Comparison of ENCODE assay signal across 19 cellular contexts in genomic region chr5:6755941-6756340, GRCh38. TPM values are rescaled to one million over a fixed set of nuclear protein-coding genes. Genes with fewer than 3 reads are reported as not detected.
A peak's percentile ranks its signal among the peaks of the same experiment; 100 is the strongest.
DNase-seq lines count a peak whose midpoint lies in the region; ATAC-seq, FAIRE-seq and TF ChIP-seq lines count a peak whose summit lies in the region.
"Had no signal": no experiment of that assay in that cellular context is flagged by ENCODE, and none has a peak within 500 bp of the region (broad histone marks: within the 10 kb centered on the region; RNA-seq: fewer than 3 reads in every experiment).

No MANE protein-coding gene starts in this region.

- H3K36me3 ChIP-seq in Panc1 (ENCODE audit: control insufficient read depth, insufficient read depth, low read length): peaks cover 22% of the 10 kb centered on the region
- H3K36me3 ChIP-seq in endothelial cell of umbilical vein (ENCODE audit: control insufficient read depth in 2 of 2, extremely low read depth in 1 of 2, insufficient read depth in 2 of 2, low read length in 2 of 2): peaks cover 23 to 35% of the 10 kb centered on the region in 2 experiments
- peaks cover 81% of the 10 kb centered on the region for H3K36me3 ChIP-seq in suprapubic skin

- WGBS in suprapubic skin: 96% methylated on average over 17 of the region's 17 CpGs

- H3K9me3 ChIP-seq in Panc1 (ENCODE audit: control insufficient read depth, insufficient read depth, low read depth, low read length): no peaks in the 10 kb centered on the region
- no peaks in the 10 kb centered on the region for H3K9me3 ChIP-seq in endothelial cell of umbilical vein (replicated peaks; ENCODE audit: control insufficient read depth, insufficient read depth, low read length)
- no peaks in the 10 kb centered on the region for H3K9me3 ChIP-seq in suprapubic skin
- H3K9me3 ChIP-seq: BLaER1 treated with 17β-estradiol and CSF1 and Interleukin-3, amounts not matched to agents 10 nM and 100 nM had no signal

- no peaks in the 10 kb centered on the region for H4K20me1 ChIP-seq in endothelial cell of umbilical vein (replicated peaks; ENCODE audit: control insufficient read depth, extremely low read depth, insufficient read depth, low read length)

- H3K4me1 ChIP-seq in Panc1 (ENCODE audit: control insufficient read depth, insufficient read depth, low read length) (no peaks in the 10 kb centered on the region; the same call in 1 of the 2 replicates), endothelial cell of umbilical vein (ENCODE audit: control insufficient read depth, extremely low read depth, insufficient read depth, low read length) (no peaks in the 10 kb centered on the region), suprapubic skin (no peaks in the 10 kb centered on the region)

- dilution Hi-C loops in endothelial cell of umbilical vein (cut with MboI; ENCODE audit: extremely low pct_ligation_motif_present, low sequenced_read_pairs): no loop called here

- no peak for TF ChIP-seq CTCF in Calu3 (IDR thresholded peaks at IDR 0.05; ENCODE audit: unreplicated experiment)
- TF ChIP-seq CTCF in Panc1 (IDR thresholded peaks at IDR 0.05): no peak
- no peak for TF ChIP-seq CTCF in endothelial cell of umbilical vein (IDR thresholded peaks at IDR 0.05; ENCODE audit: extremely low read depth in 1 of 2, insufficient read depth in 1 of 2, low read depth in 1 of 2, low read length in 2 of 2)
- TF ChIP-seq CTCF in suprapubic skin (IDR thresholded peaks at IDR 0.05): no peak

- H2AFZ ChIP-seq in endothelial cell of umbilical vein (ENCODE audit: low read depth, low read length): no peak overlapping the region

- H3K36me3 Mint-ChIP-seq in Calu3 (ENCODE audit: insufficient read depth, unreplicated experiment): peaks cover 45% of the 10 kb centered on the region

- H3K9me3 Mint-ChIP-seq in Calu3 (ENCODE audit: low read depth, unreplicated experiment): no peaks in the 10 kb centered on the region
- H3K9me3 Mint-ChIP-seq: CD8-positive, alpha-beta T cell had no signal

- FAIRE-seq in endothelial cell of umbilical vein (lab: Jason Lieb, UNC): no peak
- FAIRE-seq: D721Med had no signal

- no peaks in the 10 kb centered on the region for H3K9me1 ChIP-seq in endothelial cell of umbilical vein (replicated peaks; ENCODE audit: control insufficient read depth, extremely low read depth, insufficient read depth, low read length)

- TF ChIP-seq POLR2A in endothelial cell of umbilical vein (IDR thresholded peaks at IDR 0.05; ENCODE audit: low read depth, low read length) (no peak), suprapubic skin (IDR thresholded peaks at IDR 0.05) (no peak)

- in situ Hi-C loops in Panc1 (cut with HindIII; ENCODE audit: low pct_unique_long_range_greater_than_20kb, low sequenced_read_pairs): no loop called here

- BruUV-seq in Calu3 (replicated peaks; lab: Mats Ljungman, UMichigan) (TSS peak; percentile 30), Panc1 (replicated peaks; lab: Mats Ljungman, UMichigan) (TSS peak; percentile 63), endothelial cell of umbilical vein (replicated peaks; lab: Mats Ljungman, UMichigan) (TSS peak; percentile 14)

- H3K9ac ChIP-seq in endothelial cell of umbilical vein (replicated peaks; ENCODE audit: extremely low read depth, insufficient read depth, low read length): no peak overlapping the region
- H3K9ac ChIP-seq: BLaER1 treated with 17β-estradiol and CSF1 and Interleukin-3, amounts not matched to agents 10 nM and 100 nM had no signal

- no peak overlapping the region for H3K27ac Mint-ChIP-seq in Calu3 (ENCODE audit: unreplicated experiment)
- H3K27ac Mint-ChIP-seq: CD8-positive, alpha-beta T cell had no signal

- H3K79me2 ChIP-seq in endothelial cell of umbilical vein (ENCODE audit: control insufficient read depth, insufficient read depth, low read length): no peaks in the 10 kb centered on the region

- TF ChIP-seq EP300 in suprapubic skin (IDR thresholded peaks at IDR 0.05): no peak

- no peak overlapping the region for H3K4me3 Mint-ChIP-seq in Calu3 (ENCODE audit: low read depth, unreplicated experiment)
- H3K4me3 Mint-ChIP-seq: CD8-positive, alpha-beta T cell had no signal

- no peak for ATAC-seq in Panc1
- ATAC-seq: CD8-positive, alpha-beta T cell had no signal

- no peak overlapping the region for H3K27ac ChIP-seq in Panc1 (ENCODE audit: low read length)
- no peak overlapping the region for H3K27ac ChIP-seq in endothelial cell of umbilical vein (ENCODE audit: insufficient read depth, low read depth, low read length)
- H3K27ac ChIP-seq in suprapubic skin: no peak overlapping the region
- H3K27ac ChIP-seq: BLaER1 treated with 17β-estradiol and CSF1 and Interleukin-3, amounts not matched to agents 10 nM and 100 nM; RWPE1 had no signal

- DNase-seq in Calu3: no peak
- no peak for DNase-seq in Panc1 (ENCODE audit: low read depth, low spot score)
- DNase-seq in endothelial cell of umbilical vein (ENCODE audit: low read depth, low spot score): no peak
- peak; percentile 10 to 63 for DNase-seq in suprapubic skin (ENCODE audit: low spot score in 2 of 2)
- DNase-seq in NOMO-1 treated with DMSO at 0.1 percent for 48 hours (lab: John Stamatoyannopoulos, UW; ENCODE audit: unreplicated experiment): no peak
- DNase-seq in SKM-1 treated with dmso at 0.1 percent for 144 hours (lab: John Stamatoyannopoulos, UW; ENCODE audit: unreplicated experiment): no peak
- no peak for DNase-seq in activated T-cell treated with anti-CD3 and anti-CD28 coated beads for 4 hours
- DNase-seq: CD8-positive, alpha-beta T cell; GOT3; Karpas-422; MM.1S; NCI-H1105; NCI-H2081; NCI-H510A; NCI-H748 treated with DMSO at 0.1 percent for 48 hours; OCI-M1 had no signal

- H3K4me1 Mint-ChIP-seq in Calu3 (ENCODE audit: low read depth, unreplicated experiment): no peaks in the 10 kb centered on the region

- H3K27me3 Mint-ChIP-seq in Calu3 (ENCODE audit: unreplicated experiment): no peaks in the 10 kb centered on the region

- CTCF ChIA-PET in Calu3 (lab: Charles Lee) (no interaction called here), Panc1 (lab: Charles Lee) (no interaction called here), endothelial cell of umbilical vein (lab: Charles Lee) (no interaction called here)

- intact Hi-C loops in Calu3 (cut with micrococcal nuclease; ENCODE audit: unreplicated experiment): no loop called here
- intact Hi-C loops in Panc1 (cut with micrococcal nuclease; ENCODE audit: unreplicated experiment): no loop called here
- intact Hi-C loops in endothelial cell of umbilical vein (cut with micrococcal nuclease): no loop called here

- POLR2A ChIA-PET in Panc1 (lab: Charles Lee) (no interaction called here), endothelial cell of umbilical vein (lab: Charles Lee) (no interaction called here)

- no peak overlapping the region for H3K4me3 ChIP-seq in Panc1 (ENCODE audit: low read depth in 2 of 2, low read length in 2 of 2)
- H3K4me3 ChIP-seq in endothelial cell of umbilical vein (replicated peaks in 1 of 3; ENCODE audit: insufficient read depth in 1 of 3, low read depth in 1 of 3, low read length in 3 of 3): no peak overlapping the region
- no peak overlapping the region for H3K4me3 ChIP-seq in suprapubic skin
- H3K4me3 ChIP-seq: BLaER1 treated with 17β-estradiol and CSF1 and Interleukin-3, amounts not matched to agents 10 nM and 100 nM had no signal

- H3K4me2 ChIP-seq in endothelial cell of umbilical vein (ENCODE audit: insufficient read depth, low read length): no peak overlapping the region
- H3K4me2 ChIP-seq: BLaER1 treated with 17β-estradiol and CSF1 and Interleukin-3, amounts not matched to agents 10 nM and 100 nM had no signal

- no peaks in the 10 kb centered on the region for H3K27me3 ChIP-seq in Panc1 (ENCODE audit: control insufficient read depth, insufficient read depth, low read length)
- no peaks in the 10 kb centered on the region for H3K27me3 ChIP-seq in endothelial cell of umbilical vein (ENCODE audit: control insufficient read depth in 2 of 2, insufficient read depth in 2 of 2, low read length in 2 of 2)
- no peaks in the 10 kb centered on the region for H3K27me3 ChIP-seq in suprapubic skin
- H3K27me3 ChIP-seq: BLaER1 treated with 17β-estradiol and CSF1 and Interleukin-3, amounts not matched to agents 10 nM and 100 nM had no signal

TF ChIP-seq in endothelial cell of umbilical vein, 7 proteins besides CTCF, POLR2A, EP300 and RAD21:
- no peak for TF ChIP-seq POLR2AphosphoS5 (IDR thresholded peaks at IDR 0.05; ENCODE audit: insufficient read depth, low read depth, low read length)
- TF ChIP-seq JUN (IDR thresholded peaks at IDR 0.05; ENCODE audit: borderline replicate concordance, insufficient read depth, insufficient read length, low read depth): no peak
- no peak for TF ChIP-seq GATA2 (IDR thresholded peaks at IDR 0.05; ENCODE audit: insufficient read depth, insufficient read length, low read depth, low read length)
- TF ChIP-seq MYC (IDR thresholded peaks at IDR 0.05; ENCODE audit: low read depth, low read length): no peak
- no peak for TF ChIP-seq FOS (IDR thresholded peaks at IDR 0.05; ENCODE audit: borderline replicate concordance, insufficient read depth, low read length)
- TF ChIP-seq EZH2 (IDR thresholded peaks at IDR 0.05; ENCODE audit: borderline replicate concordance, low read depth, low read length, severe bottlenecking): no peak
- no peak for TF ChIP-seq MAX (IDR thresholded peaks at IDR 0.05; ENCODE audit: insufficient read depth, insufficient read length)

RNA-seq across cellular contexts. Expression of gene TENT4A, which starts 42.7 kb away (rescaled TPM):
- 34.4 and 39.9 TPM in 2 replicates for total RNA-seq in Calu3 (2022)
- total RNA-seq in Panc1 (2021; ENCODE audit: unreplicated experiment): 29.6 TPM
- polyA plus RNA-seq in Panc1 (2012; ENCODE audit: insufficient read length): 21.0 TPM
- total RNA-seq in endothelial cell of umbilical vein: 33.5 and 35.4 TPM in 2 replicates
- 9.7 and 10.2 TPM in 2 replicates for polyA plus RNA-seq in endothelial cell of umbilical vein
- polyA plus RNA-seq in endothelial cell of umbilical vein (2011; cell fraction: cytosol; rRNA removed): 6.0 and 6.7 TPM in 2 replicates
- polyA plus RNA-seq in endothelial cell of umbilical vein (2011; cell fraction: nucleus; rRNA removed): 67.8 and 80.5 TPM in 2 replicates
- polyA plus RNA-seq in endothelial cell of umbilical vein (2012): 14.8 and 15.8 TPM in 2 replicates
- polyA minus RNA-seq in endothelial cell of umbilical vein: 17.9 and 28.2 TPM in 2 replicates
- 21.2 TPM for polyA minus RNA-seq in endothelial cell of umbilical vein (2011; cell fraction: cytosol; rRNA and poly(A)+ RNA removed)
- polyA minus RNA-seq in endothelial cell of umbilical vein (2011; cell fraction: nucleus; rRNA and poly(A)+ RNA removed): 36.3 and 48.9 TPM in 2 replicates
- 10 to 100 TPM; 36.4 to 67.3 (median 42.4) TPM for total RNA-seq in suprapubic skin

Comparison
In these comparisons a context has a peak if more than half of its experiments do, and no peak if none do; other contexts are left out.
1. DNase-seq: peak in suprapubic skin (2 of 2); none in Calu3 (single experiment), Panc1 (single experiment), endothelial cell of umbilical vein (single experiment), NOMO-1 treated with DMSO at 0.1 percent for 48 hours (single experiment), SKM-1 treated with dmso at 0.1 percent for 144 hours (single experiment) and activated T-cell treated with anti-CD3 and anti-CD28 coated beads for 4 hours (single experiment).